ENCODE assay signal across 3 cellular contexts in the genomic region with DNA sequence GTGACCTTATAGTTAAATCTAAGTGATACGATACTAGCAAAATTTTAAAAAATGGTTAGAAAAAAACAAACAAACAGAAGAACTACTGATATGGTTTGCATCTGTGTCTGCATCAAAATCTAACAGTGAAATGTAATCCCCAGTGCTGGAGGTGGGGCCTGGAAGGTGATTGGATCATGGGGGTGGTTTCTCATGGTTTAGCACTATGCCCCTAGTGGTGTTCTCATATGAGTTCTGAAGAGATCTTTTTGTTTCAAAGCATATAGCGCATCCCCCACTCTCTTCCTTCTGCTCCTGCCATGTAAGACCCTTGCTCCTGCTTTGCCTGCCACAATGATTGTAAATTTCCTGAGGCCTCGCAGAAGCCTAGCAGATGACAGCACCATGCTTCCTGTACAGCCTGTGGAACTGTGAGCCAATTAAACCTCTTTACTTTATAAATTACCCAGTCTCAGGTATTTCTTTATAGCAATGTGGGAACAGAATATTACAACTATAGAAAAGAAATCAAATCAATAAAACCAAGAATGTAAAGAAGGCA.
TF ChIP-seq lines count a peak whose summit lies in the region.

No MANE protein-coding gene starts in this region.

TF ChIP-seq in SK-N-SH, 30 proteins besides CTCF, POLR2A, EP300 and RAD21:
- no peak for TF ChIP-seq GATA2 (CRISPR knock-in tag; IDR thresholded peaks at IDR 0.05)
- TF ChIP-seq SIN3A (IDR thresholded peaks at IDR 0.05; ENCODE audit: borderline replicate concordance, low read depth, low read length): no peak
- TF ChIP-seq, protein P1, sequence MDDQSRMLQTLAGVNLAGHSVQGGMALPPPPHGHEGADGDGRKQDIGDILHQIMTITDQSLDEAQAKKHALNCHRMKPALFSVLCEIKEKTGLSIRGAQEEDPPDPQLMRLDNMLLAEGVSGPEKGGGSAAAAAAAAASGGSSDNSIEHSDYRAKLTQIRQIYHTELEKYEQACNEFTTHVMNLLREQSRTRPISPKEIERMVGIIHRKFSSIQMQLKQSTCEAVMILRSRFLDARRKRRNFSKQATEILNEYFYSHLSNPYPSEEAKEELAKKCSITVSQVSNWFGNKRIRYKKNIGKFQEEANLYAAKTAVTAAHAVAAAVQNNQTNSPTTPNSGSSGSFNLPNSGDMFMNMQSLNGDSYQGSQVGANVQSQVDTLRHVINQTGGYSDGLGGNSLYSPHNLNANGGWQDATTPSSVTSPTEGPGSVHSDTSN (IDR thresholded peaks at IDR 0.05): no peak
- TF ChIP-seq MEF2A (IDR thresholded peaks at IDR 0.05; ENCODE audit: borderline replicate concordance, low read depth): no peak
- no peak for TF ChIP-seq ELF1 (IDR thresholded peaks at IDR 0.05)
- TF ChIP-seq, protein P2, sequence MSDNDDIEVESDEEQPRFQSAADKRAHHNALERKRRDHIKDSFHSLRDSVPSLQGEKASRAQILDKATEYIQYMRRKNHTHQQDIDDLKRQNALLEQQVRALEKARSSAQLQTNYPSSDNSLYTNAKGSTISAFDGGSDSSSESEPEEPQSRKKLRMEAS (IDR thresholded peaks at IDR 0.05; ENCODE audit: low read depth): no peak
- TF ChIP-seq CHD2 (IDR thresholded peaks at IDR 0.05; ENCODE audit: low read length, partially characterized antibody): no peak
- no peak for TF ChIP-seq SMC3 (IDR thresholded peaks at IDR 0.05; ENCODE audit: low read depth, low read length)
- no peak for TF ChIP-seq GABPA (IDR thresholded peaks at IDR 0.05; ENCODE audit: low read depth)
- TF ChIP-seq RFX5 (IDR thresholded peaks at IDR 0.05; ENCODE audit: low read length): no peak
TF ChIP-seq in SK-N-SH: peak in this region for 0.

TF ChIP-seq in SK-N-SH treated with all-trans-retinoic acid at 6 μM for 48 hours, 23 proteins besides CTCF, POLR2A, EP300 and RAD21:
- no peak for TF ChIP-seq BACH2 (CRISPR knock-in tag; IDR thresholded peaks at IDR 0.05; ENCODE audit: borderline replicate concordance)
- no peak for TF ChIP-seq ARNTL (CRISPR knock-in tag; IDR thresholded peaks at IDR 0.05; ENCODE audit: borderline replicate concordance, low read depth)
- no peak for TF ChIP-seq CSDC2 (CRISPR knock-in tag; IDR thresholded peaks at IDR 0.05)
- TF ChIP-seq, protein P3, sequence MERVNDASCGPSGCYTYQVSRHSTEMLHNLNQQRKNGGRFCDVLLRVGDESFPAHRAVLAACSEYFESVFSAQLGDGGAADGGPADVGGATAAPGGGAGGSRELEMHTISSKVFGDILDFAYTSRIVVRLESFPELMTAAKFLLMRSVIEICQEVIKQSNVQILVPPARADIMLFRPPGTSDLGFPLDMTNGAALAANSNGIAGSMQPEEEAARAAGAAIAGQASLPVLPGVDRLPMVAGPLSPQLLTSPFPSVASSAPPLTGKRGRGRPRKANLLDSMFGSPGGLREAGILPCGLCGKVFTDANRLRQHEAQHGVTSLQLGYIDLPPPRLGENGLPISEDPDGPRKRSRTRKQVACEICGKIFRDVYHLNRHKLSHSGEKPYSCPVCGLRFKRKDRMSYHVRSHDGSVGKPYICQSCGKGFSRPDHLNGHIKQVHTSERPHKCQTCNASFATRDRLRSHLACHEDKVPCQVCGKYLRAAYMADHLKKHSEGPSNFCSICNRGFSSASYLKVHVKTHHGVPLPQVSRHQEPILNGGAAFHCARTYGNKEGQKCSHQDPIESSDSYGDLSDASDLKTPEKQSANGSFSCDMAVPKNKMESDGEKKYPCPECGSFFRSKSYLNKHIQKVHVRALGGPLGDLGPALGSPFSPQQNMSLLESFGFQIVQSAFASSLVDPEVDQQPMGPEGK (CRISPR knock-in tag; IDR thresholded peaks at IDR 0.05; ENCODE audit: borderline replicate concordance): no peak
- TF ChIP-seq ZFP30 (CRISPR knock-in tag; IDR thresholded peaks at IDR 0.05): no peak
- TF ChIP-seq RARB (CRISPR knock-in tag; IDR thresholded peaks at IDR 0.05): no peak
- no peak for TF ChIP-seq TOX (CRISPR knock-in tag; IDR thresholded peaks at IDR 0.05; ENCODE audit: borderline replicate concordance)

TF ChIP-seq in K562, 482 proteins besides CTCF, POLR2A, EP300 and RAD21:
- TF ChIP-seq KDM4B (IDR thresholded peaks at IDR 0.05; ENCODE audit: borderline replicate concordance in 2 of 2, low read depth in 1 of 2): no peak
- TF ChIP-seq JUND (IDR thresholded peaks at IDR 0.05; ENCODE audit: borderline replicate concordance, low read depth, low read length): no peak
- TF ChIP-seq JUND (tag; IDR thresholded peaks at IDR 0.05; ENCODE audit: borderline replicate concordance, low read depth, low read length): no peak
- TF ChIP-seq KLF10 (CRISPR knock-in tag; IDR thresholded peaks at IDR 0.05): no peak
- TF ChIP-seq ZNF445 (CRISPR knock-in tag; IDR thresholded peaks at IDR 0.05; ENCODE audit: low read depth): no peak
- no peak for TF ChIP-seq JUNB (CRISPR knock-in tag; conservative IDR thresholded peaks at IDR 0.05)
- TF ChIP-seq, protein P4, sequence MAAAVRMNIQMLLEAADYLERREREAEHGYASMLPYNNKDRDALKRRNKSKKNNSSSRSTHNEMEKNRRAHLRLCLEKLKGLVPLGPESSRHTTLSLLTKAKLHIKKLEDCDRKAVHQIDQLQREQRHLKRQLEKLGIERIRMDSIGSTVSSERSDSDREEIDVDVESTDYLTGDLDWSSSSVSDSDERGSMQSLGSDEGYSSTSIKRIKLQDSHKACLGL (CRISPR knock-in tag; IDR thresholded peaks at IDR 0.05; ENCODE audit: borderline replicate concordance, poor library complexity, severe bottlenecking): no peak
- TF ChIP-seq KHSRP (IDR thresholded peaks at IDR 0.05): no peak
- no peak for TF ChIP-seq PYGO2 (tag; IDR thresholded peaks at IDR 0.05)
- no peak for TF ChIP-seq RBBP5 (IDR thresholded peaks at IDR 0.05; ENCODE audit: borderline replicate concordance, insufficient read depth, low read length, poor library complexity, severe bottlenecking)
- no peak for TF ChIP-seq RBM17 (IDR thresholded peaks at IDR 0.05; ENCODE audit: borderline replicate concordance, low read depth, low read length)
- no peak for TF ChIP-seq FIP1L1 (IDR thresholded peaks at IDR 0.05; ENCODE audit: low read depth, low read length, poor library complexity, severe bottlenecking)
- no peak for TF ChIP-seq ZNF436 (CRISPR knock-in tag; IDR thresholded peaks at IDR 0.05)
- TF ChIP-seq RAD51 (IDR thresholded peaks at IDR 0.05; ENCODE audit: borderline replicate concordance, low read depth): no peak
- no peak for TF ChIP-seq PHTF2 (CRISPR knock-in tag; IDR thresholded peaks at IDR 0.05)
- no peak for TF ChIP-seq NCOA1 (IDR thresholded peaks at IDR 0.05; ENCODE audit: low read depth)
- no peak for TF ChIP-seq HNRNPL (IDR thresholded peaks at IDR 0.05; ENCODE audit: low read depth, low read length)
- no peak for TF ChIP-seq HDGF (IDR thresholded peaks at IDR 0.05)
- no peak for TF ChIP-seq PURB (CRISPR knock-in tag; IDR thresholded peaks at IDR 0.05; ENCODE audit: low read depth)
- TF ChIP-seq ILK (tag; IDR thresholded peaks at IDR 0.05; ENCODE audit: borderline replicate concordance, low read depth): no peak
